In the genomic region with DNA sequence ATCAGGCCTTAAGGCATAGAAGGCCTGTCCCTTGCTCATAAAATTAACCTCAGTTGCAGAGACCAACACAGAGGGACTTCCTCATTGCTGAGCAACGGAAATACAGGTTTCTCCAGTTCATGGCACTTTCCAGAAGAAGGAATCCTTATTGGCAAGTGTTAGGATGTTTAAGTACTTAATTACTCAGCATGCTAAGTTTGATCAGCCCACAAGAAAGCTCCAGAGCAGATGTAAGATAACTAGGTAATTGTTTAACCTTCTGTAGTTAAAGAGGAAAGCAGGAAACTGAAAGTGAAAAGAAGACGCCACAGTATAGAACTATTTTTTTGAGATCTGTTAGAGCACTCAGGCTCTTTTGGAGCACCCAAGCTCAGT, we compare ENCODE assay signal across 8 cellular contexts. TPM values are rescaled to one million over a fixed set of nuclear protein-coding genes. Genes with fewer than 3 reads are reported as not detected.
DNase-seq lines count a peak whose midpoint lies in the region; ATAC-seq and TF ChIP-seq lines count a peak whose summit lies in the region.

No MANE protein-coding gene starts in this region.

- H3K4me3 ChIP-seq in BLaER1 treated with 17β-estradiol and CSF1 and Interleukin-3, amounts not matched to agents 10 nM and 100 nM, result no peak overlapping the region
- H3K4me3 ChIP-seq in stomach (no peak overlapping the region), right cardiac atrium (ENCODE audit: low read length) (no peak overlapping the region)

- H3K36me3 ChIP-seq in BLaER1 treated with 17β-estradiol and CSF1 and Interleukin-3, amounts not matched to agents 10 nM and 100 nM, result peaks cover 48 to 97% (median 67%) of the 10 kb centered on the region in 11 experiments
- peaks cover 0 to 36% (median 29%) of the 10 kb centered on the region in 4 donors for H3K36me3 ChIP-seq in stomach

- TF ChIP-seq EP300 in stomach (IDR thresholded peaks at IDR 0.05), result no peak

- peaks cover 0 to 24% (median 10%) of the 10 kb centered on the region in 10 experiments; a peak in 12 of 20 replicates for H3K4me1 ChIP-seq in BLaER1 treated with 17β-estradiol and CSF1 and Interleukin-3, amounts not matched to agents 10 nM and 100 nM
- H3K4me1 ChIP-seq in stomach (peaks cover 0 to 29% (median 4%) of the 10 kb centered on the region in 4 donors), right cardiac atrium (ENCODE audit: control insufficient read depth, insufficient read depth, low read length) (no peaks in the 10 kb centered on the region)

- intact Hi-C loops in stomach (cut with DNase I; ENCODE audit: low total_unique reads), result no loop called here
- intact Hi-C loops in right cardiac atrium (cut with DNase I), result no loop called here

- H4K20me1 ChIP-seq in BLaER1 treated with 17β-estradiol and CSF1 and Interleukin-3, amounts not matched to agents 10 nM and 100 nM, result peaks cover 0 to 15% (median 0%) of the 10 kb centered on the region in 11 experiments; a peak in 2 of 22 replicates

- H3K4me2 ChIP-seq in BLaER1 treated with 17β-estradiol and CSF1 and Interleukin-3, amounts not matched to agents 10 nM and 100 nM, result peak overlapping the region in 9 of 11 experiments; percentile 1 to 78 (median 24); a peak in 11 of 22 replicates

- H3K27ac Mint-ChIP-seq in chondrocyte (ENCODE audit: unreplicated experiment), result peak overlapping the region; percentile 61

- H3K9ac ChIP-seq in BLaER1 treated with 17β-estradiol and CSF1 and Interleukin-3, amounts not matched to agents 10 nM and 100 nM, result peak overlapping the region in 3 of 11 experiments; percentile 1 to 60 (median 32); a peak in 3 of 22 replicates

- no peaks in the 10 kb centered on the region for H3K27me3 ChIP-seq in BLaER1 treated with 17β-estradiol and CSF1 and Interleukin-3, amounts not matched to agents 10 nM and 100 nM
- peaks cover 0 to 7% (median 0%) of the 10 kb centered on the region in 3 donors for H3K27me3 ChIP-seq in stomach
- no peaks in the 10 kb centered on the region for H3K27me3 ChIP-seq in right cardiac atrium (ENCODE audit: control insufficient read depth, insufficient read depth)

- DNase-seq in chondrocyte (ENCODE audit: low spot score), result no peak
- DNase-seq in stomach, result no peak
- no peak for DNase-seq in GM03348 (ENCODE audit: low spot score)
- DNase-seq in right cardiac atrium, result no peak
- DNase-seq in NCI-H510A (lab: John Stamatoyannopoulos, UW), result no peak

- H3K4me1 Mint-ChIP-seq in chondrocyte (ENCODE audit: low read depth), result peaks cover 31% of the 10 kb centered on the region

- H3K9me3 Mint-ChIP-seq in chondrocyte (ENCODE audit: low read depth), result no peaks in the 10 kb centered on the region

- peak; percentile 79 for ATAC-seq in GM19372 (IDR thresholded peaks at IDR 0.05; ENCODE audit: low read depth, unreplicated experiment)
- peak; percentile 81 for ATAC-seq in HG03378 (IDR thresholded peaks at IDR 0.05; ENCODE audit: unreplicated experiment)
- ATAC-seq in right cardiac atrium, result no peak

- 16 to 23% (median 17%) methylated on average over 2 of the region's 2 CpGs for WGBS in stomach, 5 donors
- WGBS in right cardiac atrium, result 46% methylated on average over 2 of the region's 2 CpGs

- no peak overlapping the region for H3K4me3 Mint-ChIP-seq in chondrocyte (ENCODE audit: unreplicated experiment)

- TF ChIP-seq POLR2A in stomach (IDR thresholded peaks at IDR 0.05), result no peak

- H3K27me3 Mint-ChIP-seq in chondrocyte (ENCODE audit: low read depth), result no peaks in the 10 kb centered on the region

- TF ChIP-seq CTCF in chondrocyte (IDR thresholded peaks at IDR 0.05) (no peak), stomach (IDR thresholded peaks at IDR 0.05) (no peak)

- no peaks in the 10 kb centered on the region for H3K9me3 ChIP-seq in BLaER1 treated with 17β-estradiol and CSF1 and Interleukin-3, amounts not matched to agents 10 nM and 100 nM (replicated peaks in 1 of 11)
- H3K9me3 ChIP-seq in stomach, result no peaks in the 10 kb centered on the region
- H3K9me3 ChIP-seq in right cardiac atrium (ENCODE audit: control insufficient read depth, low read length), result no peaks in the 10 kb centered on the region

- H3K36me3 Mint-ChIP-seq in chondrocyte (ENCODE audit: low read depth), result peaks cover 34% of the 10 kb centered on the region

- H3K27ac ChIP-seq in BLaER1 treated with 17β-estradiol and CSF1 and Interleukin-3, amounts not matched to agents 10 nM and 100 nM, result peak overlapping the region in 4 of 11 experiments; percentile 3 to 44 (median 32); a peak in 4 of 22 replicates
- H3K27ac ChIP-seq in stomach (peak overlapping the region; percentile 70 to 75 (median 71)), right cardiac atrium (ENCODE audit: low read length) (no peak overlapping the region)

RNA-seq across cellular contexts. Expression of gene SMS, which starts 33.5 kb away (rescaled TPM):
- 73.0 to 131 TPM (median 129 TPM) in 3 replicates for total RNA-seq in chondrocyte
- 10 to 100 TPM in 4 of 5 donors, 1 to 10 TPM in 1; 9.6 to 75.8 (median 65.2) TPM for total RNA-seq in stomach
- 10 to 100 TPM; 41.2 to 48.8 (median 43.9) TPM for polyA plus RNA-seq in stomach
- 10 to 100 TPM; 51.8 to 62.8 (median 55.9) TPM for total RNA-seq in right cardiac atrium
- polyA plus RNA-seq in right cardiac atrium, result 44.7 TPM

RNA-seq across cellular contexts. Expression of gene PHEX, which starts 58.1 kb away (rescaled TPM):
- total RNA-seq in chondrocyte (0.97 to 1.2 TPM (median 1.1 TPM) in 3 replicates), stomach (under 1 TPM in 2 of 5 donors, not detected in 3; 0.14 to 0.73 TPM), right cardiac atrium (under 1 TPM in 2 of 4 donors, not detected in 2; 0.08 to 0.29 TPM)
- polyA plus RNA-seq in stomach (under 1 TPM in 1 of 3 donors, not detected in 2; 0.05 TPM), right cardiac atrium (0.02 TPM)

Comparison
In these comparisons a context has a peak if more than half of its experiments do, and no peak if none do; other contexts are left out.
1. ATAC-seq: peak in GM19372 (single experiment) and HG03378 (single experiment); none in right cardiac atrium (0 of 2).